In genomic region chrX:72305286-72306084, GRCh38 we compare ENCODE assay signal across 8 cellular contexts. TPM values are rescaled to one million over a fixed set of nuclear protein-coding genes. Genes with fewer than 3 reads are reported as not detected.
DNase-seq lines count a peak whose midpoint lies in the region; ATAC-seq and TF ChIP-seq lines count a peak whose summit lies in the region.

CITED1 (minus strand) TSS chrX:72305914; CDS start chrX:72302869, 3,045 bp downstream.

- WGBS in heart left ventricle, 4 donors: 1 to 18% (median 6%) methylated on average over 55 to 68 of the region's 68 CpGs
- whole genome bisulfite sequencing in sigmoid colon, 2 donors: 0 to 1% methylated on average over 68 of the region's 68 CpGs

- H3K9me3 Mint-ChIP-seq in activated CD4-positive, alpha-beta memory T cell treated with anti-CD3 and anti-CD28 coated beads, Interleukin-2, amount 10 ng/mL, durations not matched to agents 7 days and 5 days: no peaks in the 10 kb centered on the region

- POLR2A ChIA-PET in activated CD4-positive, alpha-beta memory T cell treated with anti-CD3 and anti-CD28 coated beads, Interleukin-2, amount 10 ng/mL, durations not matched to agents 7 days and 5 days (lab: Charles Lee): interaction anchor here (3.0 kb wide), 1 partner anchor 29 kb away, joined by 14 read pairs; the partner anchor contains the start of gene RPS4X

- TF ChIP-seq POLR2A in heart left ventricle (IDR thresholded peaks at IDR 0.05) (no peak), sigmoid colon (IDR thresholded peaks at IDR 0.05) (no peak)

- H3K27me3 ChIP-seq in heart left ventricle (peaks cover 0 to 97% (median 0%) of the 10 kb centered on the region in 9 donors), sigmoid colon (peaks cover 0 to 53% (median 31%) of the 10 kb centered on the region in 3 donors)

- peaks cover 26% of the 10 kb centered on the region for H3K4me1 Mint-ChIP-seq in activated CD4-positive, alpha-beta memory T cell treated with anti-CD3 and anti-CD28 coated beads, Interleukin-2, amount 10 ng/mL, durations not matched to agents 7 days and 5 days

- no peaks in the 10 kb centered on the region for H3K36me3 Mint-ChIP-seq in activated CD4-positive, alpha-beta memory T cell treated with anti-CD3 and anti-CD28 coated beads, Interleukin-2, amount 10 ng/mL, durations not matched to agents 7 days and 5 days (ENCODE audit: low read depth)

- no peak within 1 kb of the TSS for H3K27ac ChIP-seq in heart left ventricle
- H3K27ac ChIP-seq in sigmoid colon: peak within 1 kb of the TSS in 3 of 4 donors; percentile 14 to 58 (median 54)

- H3K27me3 Mint-ChIP-seq in activated CD4-positive, alpha-beta memory T cell treated with anti-CD3 and anti-CD28 coated beads, Interleukin-2, amount 10 ng/mL, durations not matched to agents 7 days and 5 days: peaks cover 67% of the 10 kb centered on the region

- peak within 1 kb of the TSS; percentile 63 for H3K4me3 Mint-ChIP-seq in activated CD4-positive, alpha-beta memory T cell treated with anti-CD3 and anti-CD28 coated beads, Interleukin-2, amount 10 ng/mL, durations not matched to agents 7 days and 5 days

- no peak for TF ChIP-seq CTCF in heart left ventricle (IDR thresholded peaks at IDR 0.05)
- TF ChIP-seq CTCF in foreskin fibroblast (IDR thresholded peaks at IDR 0.05; ENCODE audit: low read depth, low read length): no peak
- TF ChIP-seq CTCF in sigmoid colon (IDR thresholded peaks at IDR 0.05): no peak

- H3K9me3 ChIP-seq in heart left ventricle: no peaks in the 10 kb centered on the region
- H3K9me3 ChIP-seq in sigmoid colon: no peaks in the 10 kb centered on the region

- H3K4me1 ChIP-seq in heart left ventricle (peaks cover 0 to 35% (median 2%) of the 10 kb centered on the region in 12 donors), sigmoid colon (peaks cover 0 to 52% (median 33%) of the 10 kb centered on the region in 4 donors)

- no peak for DNase-seq in heart left ventricle
- DNase-seq in cardiac septum (ENCODE audit: low spot score): no peak
- DNase-seq in activated CD4-positive, alpha-beta memory T cell treated with anti-CD3 and anti-CD28 coated beads, Interleukin-2, amount 10 ng/mL, durations not matched to agents 7 days and 5 days: no peak
- peak in 1 of 2 donors; percentile 26 for DNase-seq in foreskin fibroblast
- no peak for DNase-seq in sigmoid colon
- no peak for DNase-seq in NCI-H446 treated with DMSO at 0.1 percent for 48 hours (lab: John Stamatoyannopoulos, UW)

- peak in 1 of 4 donors; percentile 13 for ATAC-seq in heart left ventricle
- no peak for ATAC-seq in GM18858 (IDR thresholded peaks at IDR 0.05; ENCODE audit: unreplicated experiment)
- ATAC-seq in HG03175 (IDR thresholded peaks at IDR 0.05; ENCODE audit: unreplicated experiment): no peak

- H3K36me3 ChIP-seq in heart left ventricle: no peaks in the 10 kb centered on the region
- H3K36me3 ChIP-seq in sigmoid colon: no peaks in the 10 kb centered on the region

- no peak for TF ChIP-seq EP300 in sigmoid colon (IDR thresholded peaks at IDR 0.05)

- H3K4me3 ChIP-seq in heart left ventricle (peak within 1 kb of the TSS; percentile 24 to 71 (median 56)), foreskin fibroblast (ENCODE audit: low read depth in 1 of 2, low read length in 2 of 2) (peak within 1 kb of the TSS; percentile 40 to 56), sigmoid colon (peak within 1 kb of the TSS; percentile 31 to 58 (median 51))

- intact Hi-C loops in heart left ventricle (cut with DNase I) (loop anchor here in 6 of 10 donors (10.0 kb wide), 2 partner anchors 229 to 239 kb away; no protein-coding TSS in a partner anchor), cardiac septum (cut with DNase I) (loop anchor here (5.0 to 10.0 kb wide), 2 partner anchors 61 to 237 kb away; no protein-coding TSS in a partner anchor), sigmoid colon (cut with DNase I) (loop anchor here (10.0 kb wide), 1 partner anchor 229 kb away; no protein-coding TSS in a partner anchor)

- no peak within 1 kb of the TSS for H3K27ac Mint-ChIP-seq in activated CD4-positive, alpha-beta memory T cell treated with anti-CD3 and anti-CD28 coated beads, Interleukin-2, amount 10 ng/mL, durations not matched to agents 7 days and 5 days

- CTCF ChIA-PET in activated CD4-positive, alpha-beta memory T cell treated with anti-CD3 and anti-CD28 coated beads, Interleukin-2, amount 10 ng/mL, durations not matched to agents 7 days and 5 days (lab: Charles Lee): no interaction called here

RNA-seq across cellular contexts. Expression of gene CITED1, which starts in this region (rescaled TPM):
- total RNA-seq in heart left ventricle (under 1 TPM in 2 of 9 donors, not detected in 7; 0.45 to 0.73 TPM), cardiac septum (2.1 TPM), sigmoid colon (under 1 TPM in 1 of 4 donors, not detected in 3; 0.99 TPM)
- polyA plus RNA-seq in heart left ventricle (under 1 TPM in 1 of 2 donors, not detected in 1; 0.90 TPM), sigmoid colon (1 to 10 TPM in 1 of 3 donors, under 1 TPM in 1, not detected in 1; 0.52 to 2.4 TPM)
- not detected for total RNA-seq in activated CD4-positive, alpha-beta memory T cell treated with anti-CD3 and anti-CD28 coated beads, Interleukin-2, amount 10 ng/mL, durations not matched to agents 7 days and 5 days

Comparison
In these comparisons a context has a peak if more than half of its experiments do, and no peak if none do; other contexts are left out.
1. H3K27ac ChIP-seq: peak in sigmoid colon (3 of 4); none in heart left ventricle (0 of 12).
2. Peak in every context shown above with its lines, with median percentiles within 50 percentile points of each other: H3K4me3 ChIP-seq.